ENCODE assay signal across 12 cellular contexts in the genomic region with DNA sequence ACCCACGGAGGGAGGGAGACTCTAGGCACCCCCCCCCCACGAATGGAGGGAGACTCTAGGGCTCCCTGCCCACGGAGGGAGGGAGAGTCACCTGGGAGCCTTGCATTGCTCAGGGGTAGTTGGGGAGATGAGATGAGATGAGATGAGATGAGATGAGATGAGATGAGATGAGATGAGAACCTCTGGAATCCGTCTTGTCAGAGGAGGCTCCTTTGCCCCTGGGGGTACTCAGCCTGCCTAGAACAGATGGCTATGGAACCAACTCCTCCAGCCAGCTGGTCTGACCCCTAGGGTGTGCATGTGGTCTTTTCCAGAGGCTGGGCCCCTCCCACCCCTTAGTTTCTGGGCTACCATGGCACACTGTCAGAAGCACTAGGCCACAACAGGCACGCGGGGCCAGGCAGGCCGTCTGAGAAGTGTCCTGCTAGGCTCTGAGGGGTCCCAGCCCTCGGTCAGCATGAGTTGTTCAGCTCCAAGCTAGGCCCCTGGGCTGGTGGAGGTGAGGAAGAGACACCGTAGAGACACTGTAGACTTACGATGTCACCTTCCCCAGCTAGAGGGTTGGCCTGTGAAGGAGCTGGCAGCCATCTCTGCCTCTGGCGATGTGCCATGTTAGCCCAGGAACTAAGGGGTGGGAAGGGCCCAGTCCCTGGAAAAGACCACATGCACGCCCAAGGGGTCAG. TPM values are rescaled to one million over a fixed set of nuclear protein-coding genes. Genes with fewer than 3 reads are reported as not detected.
DNase-seq lines count a peak whose midpoint lies in the region; ATAC-seq and TF ChIP-seq lines count a peak whose summit lies in the region.
"Had no signal": no experiment of that assay in that cellular context is flagged by ENCODE, and none has a peak within 500 bp of the region (broad histone marks: within the 10 kb centered on the region; RNA-seq: fewer than 3 reads in every experiment).

No MANE protein-coding gene starts in this region.

- no peaks in the 10 kb centered on the region for H3K9me3 ChIP-seq in heart right ventricle
- no peaks in the 10 kb centered on the region for H3K9me3 ChIP-seq in skeletal muscle tissue (ENCODE audit: control insufficient read depth in 3 of 3, low read length in 3 of 3)
- H3K9me3 ChIP-seq: ascending aorta, tibial artery had no signal

- H3K4me3 ChIP-seq in heart right ventricle = no peak overlapping the region
- H3K4me3 ChIP-seq in skeletal muscle tissue (ENCODE audit: low read length in 3 of 3) = peak overlapping the region in 2 of 3 donors; percentile 18 to 22
- H3K4me3 ChIP-seq: ascending aorta, tibial artery had no signal

- H3K9ac ChIP-seq in skeletal muscle tissue (ENCODE audit: low read depth in 1 of 3, low read length in 3 of 3) = peak overlapping the region in 1 of 3 donors; percentile 2

- peaks cover 11% of the 10 kb centered on the region for H3K27me3 Mint-ChIP-seq in glutamatergic neuron (ENCODE audit: unreplicated experiment)
- H3K27me3 Mint-ChIP-seq: activated CD4-positive, alpha-beta memory T cell treated with anti-CD3 and anti-CD28 coated beads for 36 hours had no signal

- no peaks in the 10 kb centered on the region for H3K36me3 Mint-ChIP-seq in glutamatergic neuron (ENCODE audit: unreplicated experiment)
- H3K36me3 Mint-ChIP-seq: activated CD4-positive, alpha-beta memory T cell treated with anti-CD3 and anti-CD28 coated beads for 36 hours had no signal

- H3K27ac ChIP-seq in heart right ventricle (peak overlapping the region; percentile 32 to 93 (median 78)), skeletal muscle tissue (ENCODE audit: low read depth, low read length) (peak overlapping the region; percentile 62)
- H3K27ac ChIP-seq: ascending aorta had no signal

- TF ChIP-seq CTCF in heart right ventricle (IDR thresholded peaks at IDR 0.05) (no peak), glutamatergic neuron (IDR thresholded peaks at IDR 0.05; ENCODE audit: partially characterized antibody, unreplicated experiment) (no peak)

- intact Hi-C loops in heart right ventricle (cut with DNase I) = loop anchor here in 1 of 10 donors (10.0 kb wide), 1 partner anchor 45 kb away; no protein-coding TSS in a partner anchor
- intact Hi-C loops in cardiac septum (cut with DNase I) = no loop called here

- DNase-seq in heart right ventricle (no peak), cardiac septum (ENCODE audit: low spot score) (no peak), glutamatergic neuron (peak; percentile 34), ACHN (no peak)
- DNase-seq: activated CD4-positive, alpha-beta memory T cell treated with anti-CD3 and anti-CD28 coated beads for 36 hours; mesendoderm; tibial artery had no signal

- 79% methylated on average over 12 of the region's 12 CpGs for WGBS in heart right ventricle, 2 donors

- in situ Hi-C loops in ACHN (cut with HindIII; ENCODE audit: low pct_ligation_motif_present, low pct_unique_long_range_greater_than_20kb, low sequenced_read_pairs) = no loop called here

- H3K4me3 Mint-ChIP-seq in glutamatergic neuron (ENCODE audit: unreplicated experiment) = no peak overlapping the region
- H3K4me3 Mint-ChIP-seq: activated CD4-positive, alpha-beta memory T cell treated with anti-CD3 and anti-CD28 coated beads for 36 hours had no signal

- H3K27ac Mint-ChIP-seq in glutamatergic neuron (ENCODE audit: unreplicated experiment) = no peak overlapping the region
- H3K27ac Mint-ChIP-seq: activated CD4-positive, alpha-beta memory T cell treated with anti-CD3 and anti-CD28 coated beads for 36 hours had no signal

- no peaks in the 10 kb centered on the region for H3K27me3 ChIP-seq in heart right ventricle
- H3K27me3 ChIP-seq in skeletal muscle tissue (ENCODE audit: control insufficient read depth in 3 of 3, insufficient read depth in 3 of 3, low read length in 3 of 3) = no peaks in the 10 kb centered on the region
- H3K27me3 ChIP-seq: ascending aorta, tibial artery had no signal

- peaks cover 0 to 15% (median 0%) of the 10 kb centered on the region in 9 donors for H3K36me3 ChIP-seq in heart right ventricle
- peaks cover 0 to 2% (median 0%) of the 10 kb centered on the region in 3 donors for H3K36me3 ChIP-seq in skeletal muscle tissue (ENCODE audit: control insufficient read depth in 3 of 3, insufficient read depth in 3 of 3, low read length in 3 of 3)
- H3K36me3 ChIP-seq: ascending aorta, tibial artery had no signal

- H3K4me1 ChIP-seq in heart right ventricle = peaks cover 8 to 92% (median 65%) of the 10 kb centered on the region in 9 donors
- H3K4me1 ChIP-seq in skeletal muscle tissue (ENCODE audit: control insufficient read depth in 3 of 3, insufficient read depth in 3 of 3, low read length in 3 of 3) = peaks cover 73 to 84% (median 74%) of the 10 kb centered on the region in 3 donors
- H3K4me1 ChIP-seq: ascending aorta had no signal

- H3K4me1 Mint-ChIP-seq in glutamatergic neuron (ENCODE audit: low read depth, unreplicated experiment) = peaks cover 38% of the 10 kb centered on the region

- ATAC-seq in heart right ventricle (no peak), GM21786 (IDR thresholded peaks at IDR 0.05; ENCODE audit: unreplicated experiment) (no peak), GM19397 (IDR thresholded peaks at IDR 0.05; ENCODE audit: unreplicated experiment) (no peak), HG02970 (IDR thresholded peaks at IDR 0.05; ENCODE audit: low FRiP score, unreplicated experiment) (no peak)

- peaks cover 7% of the 10 kb centered on the region for H3K9me3 Mint-ChIP-seq in glutamatergic neuron (ENCODE audit: unreplicated experiment)
- H3K9me3 Mint-ChIP-seq: activated CD4-positive, alpha-beta memory T cell treated with anti-CD3 and anti-CD28 coated beads for 36 hours had no signal

RNA-seq across cellular contexts. Expression of a gene that starts 8.8 kb away (rescaled TPM):
- total RNA-seq in heart right ventricle (10 to 100 TPM in 5 of 10 donors, 1 to 10 TPM in 5; 5.0 to 16.5 (median 9.4) TPM), cardiac septum (6.9 TPM), glutamatergic neuron (ENCODE audit: unreplicated experiment) (49.8 TPM), skeletal muscle tissue (72.0 TPM)
- 10 to 100 TPM; 15.4 to 18.2 TPM for polyA plus RNA-seq in heart right ventricle

RNA-seq across cellular contexts. Expression of a gene that starts 43.3 kb away (rescaled TPM):
- total RNA-seq in heart right ventricle (under 1 TPM in 8 of 10 donors, not detected in 2; 0.15 to 0.93 (median 0.25) TPM), cardiac septum (0.13 TPM), glutamatergic neuron (ENCODE audit: unreplicated experiment) (not detected), skeletal muscle tissue (not detected)
- polyA plus RNA-seq in heart right ventricle = under 1 TPM in 1 of 2 donors, not detected in 1; 0.13 TPM
- total RNA-seq: activated CD4-positive, alpha-beta memory T cell treated with anti-CD3 and anti-CD28 coated beads for 36 hours; ascending aorta had no signal

Comparison
In these comparisons a context has a peak if more than half of its experiments do, and no peak if none do; other contexts are left out.
1. H3K4me3 ChIP-seq: peak in skeletal muscle tissue (2 of 3); none in heart right ventricle (0 of 10).